ENCODE assay signal across 1 cellular context in the genomic region with DNA sequence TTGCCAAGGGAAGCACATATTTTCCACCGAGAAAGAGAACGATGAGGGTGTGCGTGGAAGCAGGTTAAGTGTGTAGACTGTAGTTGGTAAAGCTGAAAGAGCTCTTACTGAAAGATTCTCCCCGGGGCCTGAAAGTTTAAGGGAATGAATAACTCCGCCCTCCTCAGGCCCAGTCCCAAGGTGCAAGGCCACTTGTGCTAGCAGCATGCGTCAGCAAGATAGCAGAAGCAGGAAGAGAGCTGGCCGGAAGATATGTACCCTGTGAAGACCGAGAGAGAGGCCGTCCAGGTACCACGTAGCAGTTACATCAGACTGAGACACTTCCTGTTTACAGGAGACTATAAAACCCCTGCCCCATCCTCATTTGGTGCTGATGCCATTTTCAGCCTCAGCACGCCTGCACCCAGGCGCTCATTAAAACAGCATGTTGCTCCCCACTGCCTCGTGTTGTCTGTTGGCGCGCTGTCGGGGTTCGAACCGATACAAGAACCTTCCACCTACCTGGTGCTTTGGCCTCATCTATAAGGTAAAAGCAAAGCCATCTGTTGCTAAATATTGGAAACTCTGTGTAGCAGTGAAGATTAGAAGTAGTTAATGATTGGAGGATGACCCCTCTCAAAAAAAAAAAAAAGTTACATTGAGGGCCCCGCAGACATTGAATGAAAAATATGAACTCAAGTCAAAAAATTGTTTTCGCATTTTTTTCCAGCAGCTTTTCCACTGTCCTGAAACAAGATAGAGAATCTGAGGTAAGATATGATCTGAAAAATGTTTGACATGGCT.
A peak's percentile ranks its signal among the peaks of the same experiment; 100 is the strongest.
TF ChIP-seq lines count a peak whose summit lies in the region.

No MANE protein-coding gene starts in this region.

TF ChIP-seq in K562, 482 proteins besides CTCF, POLR2A, EP300 and RAD21 (continued from another document and continues in another):
- TF ChIP-seq ZNF398 (CRISPR knock-in tag; IDR thresholded peaks at IDR 0.05) (no peak), POLR2G (IDR thresholded peaks at IDR 0.05; ENCODE audit: low read depth, low read length) (peak; percentile 94), NCOA4 (IDR thresholded peaks at IDR 0.05; ENCODE audit: partially characterized antibody) (no peak), POLR2B (IDR thresholded peaks at IDR 0.05; ENCODE audit: low read depth, partially characterized antibody) (peak; percentile 99), JUN (IDR thresholded peaks at IDR 0.05; ENCODE audit: borderline replicate concordance, low read depth, low read length) (no peak; the same call in 1 of the 2 replicates), JUN (CRISPR knock-in tag; IDR thresholded peaks at IDR 0.05; ENCODE audit: borderline replicate concordance) (no peak), TBL1XR1 (IDR thresholded peaks at IDR 0.05; ENCODE audit: low read length in 2 of 2) (peak; percentile 67 to 84; a peak in 3 of 4 replicates), E4F1 (CRISPR knock-in tag; IDR thresholded peaks at IDR 0.05; ENCODE audit: borderline replicate concordance) (no peak), EGR1 (conservative IDR thresholded peaks at IDR 0.05) (no peak), SMARCA4 (IDR thresholded peaks at IDR 0.05) (0 out of 2 replicates have a peak, but pooled peaks have one; percentile 39), STAG1 (CRISPR knock-in tag; IDR thresholded peaks at IDR 0.05; ENCODE audit: borderline replicate concordance) (no peak), ZNF24 (IDR thresholded peaks at IDR 0.05) (no peak; the same call in 1 of the 2 replicates), ZNF740 (CRISPR knock-in tag; IDR thresholded peaks at IDR 0.05) (peak; percentile 59; the same call in 1 of the 2 replicates), ZNF740 (tag; IDR thresholded peaks at IDR 0.05) (no peak), ZNF347 (CRISPR knock-in tag; IDR thresholded peaks at IDR 0.05; ENCODE audit: low read depth) (no peak), GMEB1 (CRISPR knock-in tag; IDR thresholded peaks at IDR 0.05) (no peak), TFAM (CRISPR knock-in tag; conservative IDR thresholded peaks at IDR 0.05) (no peak), ZNF174 (CRISPR knock-in tag; IDR thresholded peaks at IDR 0.05) (no peak), NR2F6 (CRISPR knock-in tag; IDR thresholded peaks at IDR 0.05) (0 out of 2 replicates have a peak, but pooled peaks have one; percentile 67), NR2C2 (CRISPR knock-in tag; IDR thresholded peaks at IDR 0.05) (0 out of 2 replicates have a peak, but pooled peaks have one; percentile 43), NR2C2 (tag; IDR thresholded peaks at IDR 0.05) (peak; percentile 40; the same call in 1 of the 2 replicates), TCF7 (IDR thresholded peaks at IDR 0.05; ENCODE audit: borderline replicate concordance) (0 out of 2 replicates have a peak, but pooled peaks have one; percentile 27), MTA3 (IDR thresholded peaks at IDR 0.05; ENCODE audit: borderline replicate concordance) (peak; percentile 99), ZKSCAN8 (CRISPR knock-in tag; IDR thresholded peaks at IDR 0.05) (no peak), SAP30 (IDR thresholded peaks at IDR 0.05; ENCODE audit: borderline replicate concordance, insufficient read depth, low read depth, low read length, poor library complexity, severe bottlenecking) (peak; percentile 52), ZNF830 (CRISPR knock-in tag; IDR thresholded peaks at IDR 0.05) (no peak), HMG20A (CRISPR knock-in tag; conservative IDR thresholded peaks at IDR 0.05) (no peak)
- TF ChIP-seq, protein P1, sequence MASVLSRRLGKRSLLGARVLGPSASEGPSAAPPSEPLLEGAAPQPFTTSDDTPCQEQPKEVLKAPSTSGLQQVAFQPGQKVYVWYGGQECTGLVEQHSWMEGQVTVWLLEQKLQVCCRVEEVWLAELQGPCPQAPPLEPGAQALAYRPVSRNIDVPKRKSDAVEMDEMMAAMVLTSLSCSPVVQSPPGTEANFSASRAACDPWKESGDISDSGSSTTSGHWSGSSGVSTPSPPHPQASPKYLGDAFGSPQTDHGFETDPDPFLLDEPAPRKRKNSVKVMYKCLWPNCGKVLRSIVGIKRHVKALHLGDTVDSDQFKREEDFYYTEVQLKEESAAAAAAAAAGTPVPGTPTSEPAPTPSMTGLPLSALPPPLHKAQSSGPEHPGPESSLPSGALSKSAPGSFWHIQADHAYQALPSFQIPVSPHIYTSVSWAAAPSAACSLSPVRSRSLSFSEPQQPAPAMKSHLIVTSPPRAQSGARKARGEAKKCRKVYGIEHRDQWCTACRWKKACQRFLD (CRISPR knock-in tag; IDR thresholded peaks at IDR 0.05) = peak; percentile 76; the same call in 1 of the 2 replicates
- TF ChIP-seq, protein P2, sequence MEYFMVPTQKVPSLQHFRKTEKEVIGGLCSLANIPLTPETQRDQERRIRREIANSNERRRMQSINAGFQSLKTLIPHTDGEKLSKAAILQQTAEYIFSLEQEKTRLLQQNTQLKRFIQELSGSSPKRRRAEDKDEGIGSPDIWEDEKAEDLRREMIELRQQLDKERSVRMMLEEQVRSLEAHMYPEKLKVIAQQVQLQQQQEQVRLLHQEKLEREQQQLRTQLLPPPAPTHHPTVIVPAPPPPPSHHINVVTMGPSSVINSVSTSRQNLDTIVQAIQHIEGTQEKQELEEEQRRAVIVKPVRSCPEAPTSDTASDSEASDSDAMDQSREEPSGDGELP (CRISPR knock-in tag; IDR thresholded peaks at IDR 0.05; ENCODE audit: borderline replicate concordance) = peak; percentile 83
- TF ChIP-seq, protein P3, sequence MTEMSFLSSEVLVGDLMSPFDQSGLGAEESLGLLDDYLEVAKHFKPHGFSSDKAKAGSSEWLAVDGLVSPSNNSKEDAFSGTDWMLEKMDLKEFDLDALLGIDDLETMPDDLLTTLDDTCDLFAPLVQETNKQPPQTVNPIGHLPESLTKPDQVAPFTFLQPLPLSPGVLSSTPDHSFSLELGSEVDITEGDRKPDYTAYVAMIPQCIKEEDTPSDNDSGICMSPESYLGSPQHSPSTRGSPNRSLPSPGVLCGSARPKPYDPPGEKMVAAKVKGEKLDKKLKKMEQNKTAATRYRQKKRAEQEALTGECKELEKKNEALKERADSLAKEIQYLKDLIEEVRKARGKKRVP (CRISPR knock-in tag; IDR thresholded peaks at IDR 0.05) = peak; percentile 90
- TF ChIP-seq, protein P4, sequence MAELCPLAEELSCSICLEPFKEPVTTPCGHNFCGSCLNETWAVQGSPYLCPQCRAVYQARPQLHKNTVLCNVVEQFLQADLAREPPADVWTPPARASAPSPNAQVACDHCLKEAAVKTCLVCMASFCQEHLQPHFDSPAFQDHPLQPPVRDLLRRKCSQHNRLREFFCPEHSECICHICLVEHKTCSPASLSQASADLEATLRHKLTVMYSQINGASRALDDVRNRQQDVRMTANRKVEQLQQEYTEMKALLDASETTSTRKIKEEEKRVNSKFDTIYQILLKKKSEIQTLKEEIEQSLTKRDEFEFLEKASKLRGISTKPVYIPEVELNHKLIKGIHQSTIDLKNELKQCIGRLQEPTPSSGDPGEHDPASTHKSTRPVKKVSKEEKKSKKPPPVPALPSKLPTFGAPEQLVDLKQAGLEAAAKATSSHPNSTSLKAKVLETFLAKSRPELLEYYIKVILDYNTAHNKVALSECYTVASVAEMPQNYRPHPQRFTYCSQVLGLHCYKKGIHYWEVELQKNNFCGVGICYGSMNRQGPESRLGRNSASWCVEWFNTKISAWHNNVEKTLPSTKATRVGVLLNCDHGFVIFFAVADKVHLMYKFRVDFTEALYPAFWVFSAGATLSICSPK (IDR thresholded peaks at IDR 0.05; ENCODE audit: borderline replicate concordance) = no peak
- TF ChIP-seq, protein P5, sequence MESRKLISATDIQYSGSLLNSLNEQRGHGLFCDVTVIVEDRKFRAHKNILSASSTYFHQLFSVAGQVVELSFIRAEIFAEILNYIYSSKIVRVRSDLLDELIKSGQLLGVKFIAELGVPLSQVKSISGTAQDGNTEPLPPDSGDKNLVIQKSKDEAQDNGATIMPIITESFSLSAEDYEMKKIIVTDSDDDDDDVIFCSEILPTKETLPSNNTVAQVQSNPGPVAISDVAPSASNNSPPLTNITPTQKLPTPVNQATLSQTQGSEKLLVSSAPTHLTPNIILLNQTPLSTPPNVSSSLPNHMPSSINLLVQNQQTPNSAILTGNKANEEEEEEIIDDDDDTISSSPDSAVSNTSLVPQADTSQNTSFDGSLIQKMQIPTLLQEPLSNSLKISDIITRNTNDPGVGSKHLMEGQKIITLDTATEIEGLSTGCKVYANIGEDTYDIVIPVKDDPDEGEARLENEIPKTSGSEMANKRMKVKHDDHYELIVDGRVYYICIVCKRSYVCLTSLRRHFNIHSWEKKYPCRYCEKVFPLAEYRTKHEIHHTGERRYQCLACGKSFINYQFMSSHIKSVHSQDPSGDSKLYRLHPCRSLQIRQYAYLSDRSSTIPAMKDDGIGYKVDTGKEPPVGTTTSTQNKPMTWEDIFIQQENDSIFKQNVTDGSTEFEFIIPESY (CRISPR knock-in tag; IDR thresholded peaks at IDR 0.05) = 0 out of 2 replicates have a peak, but pooled peaks have one; percentile 44
- TF ChIP-seq, protein P6, sequence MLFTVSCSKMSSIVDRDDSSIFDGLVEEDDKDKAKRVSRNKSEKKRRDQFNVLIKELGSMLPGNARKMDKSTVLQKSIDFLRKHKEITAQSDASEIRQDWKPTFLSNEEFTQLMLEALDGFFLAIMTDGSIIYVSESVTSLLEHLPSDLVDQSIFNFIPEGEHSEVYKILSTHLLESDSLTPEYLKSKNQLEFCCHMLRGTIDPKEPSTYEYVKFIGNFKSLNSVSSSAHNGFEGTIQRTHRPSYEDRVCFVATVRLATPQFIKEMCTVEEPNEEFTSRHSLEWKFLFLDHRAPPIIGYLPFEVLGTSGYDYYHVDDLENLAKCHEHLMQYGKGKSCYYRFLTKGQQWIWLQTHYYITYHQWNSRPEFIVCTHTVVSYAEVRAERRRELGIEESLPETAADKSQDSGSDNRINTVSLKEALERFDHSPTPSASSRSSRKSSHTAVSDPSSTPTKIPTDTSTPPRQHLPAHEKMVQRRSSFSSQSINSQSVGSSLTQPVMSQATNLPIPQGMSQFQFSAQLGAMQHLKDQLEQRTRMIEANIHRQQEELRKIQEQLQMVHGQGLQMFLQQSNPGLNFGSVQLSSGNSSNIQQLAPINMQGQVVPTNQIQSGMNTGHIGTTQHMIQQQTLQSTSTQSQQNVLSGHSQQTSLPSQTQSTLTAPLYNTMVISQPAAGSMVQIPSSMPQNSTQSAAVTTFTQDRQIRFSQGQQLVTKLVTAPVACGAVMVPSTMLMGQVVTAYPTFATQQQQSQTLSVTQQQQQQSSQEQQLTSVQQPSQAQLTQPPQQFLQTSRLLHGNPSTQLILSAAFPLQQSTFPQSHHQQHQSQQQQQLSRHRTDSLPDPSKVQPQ (CRISPR knock-in tag; IDR thresholded peaks at IDR 0.05; ENCODE audit: borderline replicate concordance) = no peak
- TF ChIP-seq, protein P7, sequence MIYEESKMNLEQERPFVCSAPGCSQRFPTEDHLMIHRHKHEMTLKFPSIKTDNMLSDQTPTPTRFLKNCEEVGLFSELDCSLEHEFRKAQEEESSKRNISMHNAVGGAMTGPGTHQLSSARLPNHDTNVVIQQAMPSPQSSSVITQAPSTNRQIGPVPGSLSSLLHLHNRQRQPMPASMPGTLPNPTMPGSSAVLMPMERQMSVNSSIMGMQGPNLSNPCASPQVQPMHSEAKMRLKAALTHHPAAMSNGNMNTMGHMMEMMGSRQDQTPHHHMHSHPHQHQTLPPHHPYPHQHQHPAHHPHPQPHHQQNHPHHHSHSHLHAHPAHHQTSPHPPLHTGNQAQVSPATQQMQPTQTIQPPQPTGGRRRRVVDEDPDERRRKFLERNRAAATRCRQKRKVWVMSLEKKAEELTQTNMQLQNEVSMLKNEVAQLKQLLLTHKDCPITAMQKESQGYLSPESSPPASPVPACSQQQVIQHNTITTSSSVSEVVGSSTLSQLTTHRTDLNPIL (CRISPR knock-in tag; IDR thresholded peaks at IDR 0.05) = no peak
